8 cellular contexts compared by ENCODE assay signal in the genomic region with DNA sequence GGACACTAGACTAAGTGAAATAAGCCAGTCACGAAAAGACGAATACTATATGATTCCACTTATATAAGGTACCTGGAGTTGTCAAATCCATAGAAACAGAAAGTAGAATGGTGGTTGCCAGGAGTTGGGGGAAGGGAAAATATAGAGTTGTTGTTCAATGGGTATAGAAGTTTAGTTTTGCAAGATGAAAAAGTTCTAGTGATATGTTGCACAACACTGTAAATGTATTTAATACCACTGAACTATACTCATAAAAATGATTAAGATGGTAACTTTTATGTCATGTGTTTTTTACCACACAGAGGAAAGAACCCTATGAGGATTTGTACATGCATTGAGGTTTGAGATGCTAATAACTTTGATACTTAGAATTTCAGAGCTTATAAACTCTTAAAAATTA.
"Had no signal": no experiment of that assay in that cellular context is flagged by ENCODE, and none has a peak within 500 bp of the region (broad histone marks: within the 10 kb centered on the region; RNA-seq: fewer than 3 reads in every experiment).

No MANE protein-coding gene starts in this region.

- H3K4me2 ChIP-seq: KMS-11 had no signal

- H3K27ac Mint-ChIP-seq: H9 had no signal

- DNase-seq: GM23248, GOT3, H9, HCEC 1CT, Kasumi-1, KBM-7 had no signal

- FAIRE-seq: HTR-8/SVneo had no signal

- H3K4me3 ChIP-seq: GM23248 had no signal

- H2AFZ ChIP-seq: GM23248 had no signal

- H3K4me3 Mint-ChIP-seq: H9 had no signal

- H3K9ac ChIP-seq: GM23248, KMS-11 had no signal

- H3K27ac ChIP-seq: GM23248, KMS-11 had no signal
